8 cellular contexts compared by ENCODE assay signal in the genomic region with DNA sequence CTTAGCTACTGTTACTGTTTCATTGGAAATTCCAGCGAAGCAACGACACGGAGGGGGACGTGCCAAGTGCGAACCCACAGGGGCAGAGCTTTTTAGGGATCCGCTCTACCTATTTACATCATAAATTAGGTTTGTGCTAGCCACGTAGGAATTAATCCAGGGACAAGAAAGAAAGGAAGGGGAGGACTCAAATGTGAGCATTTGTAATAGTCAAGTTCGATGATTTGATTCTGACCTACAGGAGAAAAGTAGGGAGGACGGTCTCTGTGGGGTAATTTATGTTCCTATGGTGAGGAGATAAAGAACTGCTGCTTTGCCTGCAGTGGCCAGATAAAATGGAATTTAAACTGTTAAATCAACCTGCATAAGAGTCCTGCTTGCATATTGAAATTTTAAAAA. TPM values are rescaled to one million over a fixed set of nuclear protein-coding genes. Genes with fewer than 3 reads are reported as not detected.
DNase-seq lines count a peak whose midpoint lies in the region; ATAC-seq, FAIRE-seq and TF ChIP-seq lines count a peak whose summit lies in the region.

No MANE protein-coding gene starts in this region.

- no peak overlapping the region for H2BK15ac ChIP-seq in H9 (ENCODE audit: low read depth, low read length)

- H3K79me1 ChIP-seq in H9 (ENCODE audit: insufficient read depth, low read depth, low read length, poor library complexity, severe bottlenecking), result no peaks in the 10 kb centered on the region

- H3K4me1 Mint-ChIP-seq in H9, result peaks cover 9 to 10% of the 10 kb centered on the region in 2 experiments
- H3K4me1 Mint-ChIP-seq in T-helper 17 cell, result peaks cover 29% of the 10 kb centered on the region

- H3K18ac ChIP-seq in H9 (ENCODE audit: insufficient read length, low read depth, low read length), result peak overlapping the region; percentile 84

- no CpG with 5 or more reads among the region's 9 CpGs for WGBS in H9 (ENCODE audit: extremely low coverage, insufficient read length, low lambda C conversion rate)

- peaks cover 5% of the 10 kb centered on the region for H3K23me2 ChIP-seq in H9 (ENCODE audit: insufficient read length, low read depth, low read length, poor library complexity, severe bottlenecking)

- ATAC-seq in T-helper 17 cell, result no peak

- peak overlapping the region; percentile 64 for H3K4me2 ChIP-seq in H9 (ENCODE audit: insufficient read depth, insufficient read length, low read length)

- no peak overlapping the region for H2BK20ac ChIP-seq in H9 (ENCODE audit: low read depth, low read length, poor library complexity, severe bottlenecking)

- H3K4ac ChIP-seq in H9 (ENCODE audit: low read depth, low read length), result no peak overlapping the region

- no peak overlapping the region for H3K56ac ChIP-seq in H9 (ENCODE audit: insufficient read length, low read depth, low read length)

- peak overlapping the region; percentile 84 to 88 for H3K4me3 Mint-ChIP-seq in H9
- H3K4me3 Mint-ChIP-seq in T-helper 17 cell, result peak overlapping the region; percentile 99

- H2AFZ ChIP-seq in H9 (ENCODE audit: low read length), result no peak overlapping the region

- H3K27ac Mint-ChIP-seq in H9 (peak overlapping the region in 2 of 3 experiments; percentile 85 to 87; a peak in 4 of 7 replicates), T-helper 17 cell (peak overlapping the region; percentile 98)

- no peak for DNase-seq in H9
- DNase-seq in T-helper 17 cell, result no peak
- no peak for DNase-seq in fibroblast of pulmonary artery (ENCODE audit: low read depth)
- DNase-seq in skeletal muscle cell (ENCODE audit: low read depth), result no peak
- no peak for DNase-seq in NAMALWA (ENCODE audit: low spot score)
- DNase-seq in NCI-H1105 treated with DMSO at 0.1 percent for 48 hours (lab: John Stamatoyannopoulos, UW), result no peak
- no peak for DNase-seq in cortex of kidney (lab: John Stamatoyannopoulos, UW)
- no peak for DNase-seq in H54 (ENCODE audit: insufficient read length, low spot score)

- no peak for FAIRE-seq in H54 (lab: Jason Lieb, UNC)

- no peaks in the 10 kb centered on the region; a peak in 2 of 7 replicates for H3K36me3 Mint-ChIP-seq in H9 (ENCODE audit: insufficient read depth in 1 of 3, low read depth in 3 of 3)
- H3K36me3 Mint-ChIP-seq in T-helper 17 cell (ENCODE audit: low read depth), result peaks cover 4% of the 10 kb centered on the region

- no peaks in the 10 kb centered on the region for H3K4me1 ChIP-seq in H9 (ENCODE audit: insufficient read depth, low read length)

- no peaks in the 10 kb centered on the region for H4K20me1 ChIP-seq in H9 (ENCODE audit: control insufficient read depth, insufficient read depth, insufficient read length)

- no peak overlapping the region for H4K91ac ChIP-seq in H9 (ENCODE audit: insufficient read length, low read depth, low read length)

- H2AK5ac ChIP-seq in H9 (ENCODE audit: insufficient read length, low read length), result no peak overlapping the region

- H3K27me3 Mint-ChIP-seq in H9 (ENCODE audit: low read depth) (no peaks in the 10 kb centered on the region), T-helper 17 cell (no peaks in the 10 kb centered on the region)

- H4K8ac ChIP-seq in H9 (replicated peaks; ENCODE audit: insufficient read length, low read depth, low read length), result no peak overlapping the region

- H3K4me3 ChIP-seq in fibroblast of pulmonary artery (replicated peaks; ENCODE audit: low read depth, low read length) (peak overlapping the region; percentile 58), skeletal muscle cell (ENCODE audit: low read depth, low read length) (peak overlapping the region; percentile 51)

- no peak overlapping the region for H2BK12ac ChIP-seq in H9 (ENCODE audit: insufficient read length, low read depth, low read length)

- H3K27ac ChIP-seq in H9 (ENCODE audit: insufficient read length, low read depth, low read length), result no peak overlapping the region

- no peak for TF ChIP-seq CTCF in H9 (conservative IDR thresholded peaks at IDR 0.05)
- TF ChIP-seq CTCF in fibroblast of pulmonary artery (IDR thresholded peaks at IDR 0.05; ENCODE audit: low read length, missing control alignments), result no peak

- H4K5ac ChIP-seq in H9 (ENCODE audit: insufficient read length, low read depth, low read length), result no peak overlapping the region

- H3K23ac ChIP-seq in H9 (ENCODE audit: insufficient read length, low read depth, low read length), result no peak overlapping the region

- no peaks in the 10 kb centered on the region for H3K27me3 ChIP-seq in H9 (ENCODE audit: insufficient read depth, low read length)

- H3K79me2 ChIP-seq in H9 (ENCODE audit: insufficient read depth, low read length), result no peaks in the 10 kb centered on the region

- H3K9ac ChIP-seq in H9 (ENCODE audit: extremely low read depth, insufficient read length, low read length), result peak overlapping the region; percentile 59

- peaks cover 25% of the 10 kb centered on the region for H3K9me3 ChIP-seq in H9 (ENCODE audit: control insufficient read depth, low read depth, low read length)
- no peaks in the 10 kb centered on the region for H3K9me3 ChIP-seq in T-helper 17 cell (ENCODE audit: control insufficient read depth, low read length, poor library complexity, severe bottlenecking)

- no peak overlapping the region for H2BK5ac ChIP-seq in H9 (ENCODE audit: insufficient read length, low read length)

- H3T11ph ChIP-seq in H9 (ENCODE audit: low read length), result no peak overlapping the region

- H2BK120ac ChIP-seq in H9 (ENCODE audit: low read depth, low read length, poor library complexity, severe bottlenecking), result no peak overlapping the region

- TF ChIP-seq POLR2A in H54 (IDR thresholded peaks at IDR 0.05; ENCODE audit: low read depth, low read length), result no peak

- peaks cover 54 to 71% of the 10 kb centered on the region in 2 experiments for H3K9me3 Mint-ChIP-seq in H9

- peak overlapping the region; percentile 87; the same call in 1 of the 2 replicates for H3K14ac ChIP-seq in H9 (ENCODE audit: insufficient read depth, low read length)

RNA-seq across cellular contexts. Expression of gene INTS6L, which starts 1.7 kb away (rescaled TPM):
- total RNA-seq in H9 (2021) (7.4 and 7.8 TPM in 2 replicates), T-helper 17 cell (10 to 100 TPM; 20.2 to 29.8 TPM)
